In the genomic region with DNA sequence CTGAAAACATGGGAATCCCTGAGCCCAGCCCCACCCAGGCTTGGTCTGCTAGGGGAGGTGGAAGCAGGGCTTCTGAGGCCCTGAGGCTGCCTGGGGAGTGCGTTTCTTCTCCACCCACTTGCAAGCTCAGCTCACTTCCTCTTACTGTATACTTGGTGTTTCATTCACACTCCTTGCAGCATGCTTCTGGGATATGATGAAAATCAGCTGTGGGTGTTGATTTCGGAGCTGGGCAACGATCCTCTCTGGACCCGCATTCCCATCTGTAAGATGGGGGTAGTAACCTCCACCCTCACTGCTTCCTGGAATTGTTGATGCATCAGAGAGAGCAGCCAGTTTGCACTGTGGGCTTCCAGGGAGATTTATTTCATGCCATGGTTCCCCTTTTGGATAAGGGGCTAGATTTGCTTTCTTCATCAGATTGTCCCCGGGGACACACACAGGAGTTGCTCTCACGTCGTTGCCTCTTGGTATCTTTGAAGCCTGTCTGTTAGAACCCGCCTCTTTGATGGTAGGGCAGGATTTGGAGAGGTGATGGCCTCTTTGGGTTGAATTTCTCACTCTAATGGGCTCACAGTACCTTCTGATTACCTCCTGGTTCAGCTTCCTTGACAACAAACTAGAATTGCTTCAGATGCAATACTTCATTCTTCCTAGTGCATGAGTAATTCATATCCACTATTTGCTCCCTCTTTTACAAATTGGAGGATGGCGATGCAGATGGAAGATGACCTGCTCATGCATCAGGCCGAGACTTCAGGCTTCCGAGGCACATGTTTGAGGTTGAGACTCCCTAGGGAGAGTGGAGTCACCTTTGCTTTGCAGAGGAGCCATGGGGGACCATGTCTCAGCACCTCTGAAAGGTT, we compare ENCODE assay signal across 2 cellular contexts.
TF ChIP-seq lines count a peak whose summit lies in the region.

No MANE protein-coding gene starts in this region.

TF ChIP-seq in GM23338, 12 proteins besides CTCF, POLR2A, EP300 and RAD21 (continued from another document):
- no peak for TF ChIP-seq REST (IDR thresholded peaks at IDR 0.05; ENCODE audit: unreplicated experiment)
- no peak for TF ChIP-seq ZNF114 (CRISPR knock-in tag; IDR thresholded peaks at IDR 0.05)
- no peak for TF ChIP-seq EZH2phosphoT487 (IDR thresholded peaks at IDR 0.05; ENCODE audit: unreplicated experiment)
- no peak for TF ChIP-seq NANOG (IDR thresholded peaks at IDR 0.05; ENCODE audit: borderline replicate concordance)
- TF ChIP-seq EZH2 (IDR thresholded peaks at IDR 0.05; ENCODE audit: low read depth, unreplicated experiment) = no peak

TF ChIP-seq in WTC11, 78 proteins besides CTCF, POLR2A, EP300 and RAD21 (continued from another document):
- TF ChIP-seq, protein P1, sequence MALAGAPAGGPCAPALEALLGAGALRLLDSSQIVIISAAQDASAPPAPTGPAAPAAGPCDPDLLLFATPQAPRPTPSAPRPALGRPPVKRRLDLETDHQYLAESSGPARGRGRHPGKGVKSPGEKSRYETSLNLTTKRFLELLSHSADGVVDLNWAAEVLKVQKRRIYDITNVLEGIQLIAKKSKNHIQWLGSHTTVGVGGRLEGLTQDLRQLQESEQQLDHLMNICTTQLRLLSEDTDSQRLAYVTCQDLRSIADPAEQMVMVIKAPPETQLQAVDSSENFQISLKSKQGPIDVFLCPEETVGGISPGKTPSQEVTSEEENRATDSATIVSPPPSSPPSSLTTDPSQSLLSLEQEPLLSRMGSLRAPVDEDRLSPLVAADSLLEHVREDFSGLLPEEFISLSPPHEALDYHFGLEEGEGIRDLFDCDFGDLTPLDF (CRISPR knock-in tag; IDR thresholded peaks at IDR 0.05) = no peak
- TF ChIP-seq KAT7 (CRISPR knock-in tag; IDR thresholded peaks at IDR 0.05; ENCODE audit: borderline replicate concordance) = no peak
- TF ChIP-seq, protein P2, sequence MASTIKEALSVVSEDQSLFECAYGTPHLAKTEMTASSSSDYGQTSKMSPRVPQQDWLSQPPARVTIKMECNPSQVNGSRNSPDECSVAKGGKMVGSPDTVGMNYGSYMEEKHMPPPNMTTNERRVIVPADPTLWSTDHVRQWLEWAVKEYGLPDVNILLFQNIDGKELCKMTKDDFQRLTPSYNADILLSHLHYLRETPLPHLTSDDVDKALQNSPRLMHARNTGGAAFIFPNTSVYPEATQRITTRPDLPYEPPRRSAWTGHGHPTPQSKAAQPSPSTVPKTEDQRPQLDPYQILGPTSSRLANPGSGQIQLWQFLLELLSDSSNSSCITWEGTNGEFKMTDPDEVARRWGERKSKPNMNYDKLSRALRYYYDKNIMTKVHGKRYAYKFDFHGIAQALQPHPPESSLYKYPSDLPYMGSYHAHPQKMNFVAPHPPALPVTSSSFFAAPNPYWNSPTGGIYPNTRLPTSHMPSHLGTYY (CRISPR knock-in tag; IDR thresholded peaks at IDR 0.05) = no peak
- TF ChIP-seq, protein P3, sequence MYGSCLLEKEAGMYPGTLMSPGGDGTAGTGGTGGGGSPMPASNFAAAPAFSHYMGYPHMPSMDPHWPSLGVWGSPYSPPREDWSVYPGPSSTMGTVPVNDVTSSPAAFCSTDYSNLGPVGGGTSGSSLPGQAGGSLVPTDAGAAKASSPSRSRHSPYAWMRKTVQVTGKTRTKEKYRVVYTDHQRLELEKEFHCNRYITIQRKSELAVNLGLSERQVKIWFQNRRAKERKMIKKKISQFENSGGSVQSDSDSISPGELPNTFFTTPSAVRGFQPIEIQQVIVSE (CRISPR knock-in tag; IDR thresholded peaks at IDR 0.05; ENCODE audit: borderline replicate concordance) = no peak
- TF ChIP-seq GABPB1 (CRISPR knock-in tag; IDR thresholded peaks at IDR 0.05) = no peak
- TF ChIP-seq SP1 (CRISPR knock-in tag; conservative IDR thresholded peaks at IDR 0.05) = no peak
- TF ChIP-seq, protein P4, sequence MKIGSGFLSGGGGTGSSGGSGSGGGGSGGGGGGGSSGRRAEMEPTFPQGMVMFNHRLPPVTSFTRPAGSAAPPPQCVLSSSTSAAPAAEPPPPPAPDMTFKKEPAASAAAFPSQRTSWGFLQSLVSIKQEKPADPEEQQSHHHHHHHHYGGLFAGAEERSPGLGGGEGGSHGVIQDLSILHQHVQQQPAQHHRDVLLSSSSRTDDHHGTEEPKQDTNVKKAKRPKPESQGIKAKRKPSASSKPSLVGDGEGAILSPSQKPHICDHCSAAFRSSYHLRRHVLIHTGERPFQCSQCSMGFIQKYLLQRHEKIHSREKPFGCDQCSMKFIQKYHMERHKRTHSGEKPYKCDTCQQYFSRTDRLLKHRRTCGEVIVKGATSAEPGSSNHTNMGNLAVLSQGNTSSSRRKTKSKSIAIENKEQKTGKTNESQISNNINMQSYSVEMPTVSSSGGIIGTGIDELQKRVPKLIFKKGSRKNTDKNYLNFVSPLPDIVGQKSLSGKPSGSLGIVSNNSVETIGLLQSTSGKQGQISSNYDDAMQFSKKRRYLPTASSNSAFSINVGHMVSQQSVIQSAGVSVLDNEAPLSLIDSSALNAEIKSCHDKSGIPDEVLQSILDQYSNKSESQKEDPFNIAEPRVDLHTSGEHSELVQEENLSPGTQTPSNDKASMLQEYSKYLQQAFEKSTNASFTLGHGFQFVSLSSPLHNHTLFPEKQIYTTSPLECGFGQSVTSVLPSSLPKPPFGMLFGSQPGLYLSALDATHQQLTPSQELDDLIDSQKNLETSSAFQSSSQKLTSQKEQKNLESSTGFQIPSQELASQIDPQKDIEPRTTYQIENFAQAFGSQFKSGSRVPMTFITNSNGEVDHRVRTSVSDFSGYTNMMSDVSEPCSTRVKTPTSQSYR (CRISPR knock-in tag; IDR thresholded peaks at IDR 0.05) = no peak
- TF ChIP-seq NR2C2 (CRISPR knock-in tag; IDR thresholded peaks at IDR 0.05) = no peak
- TF ChIP-seq SOX15 (CRISPR knock-in tag; IDR thresholded peaks at IDR 0.05) = no peak
- no peak for TF ChIP-seq ZNF671 (CRISPR knock-in tag; IDR thresholded peaks at IDR 0.05)
- no peak for TF ChIP-seq PRRX2 (CRISPR knock-in tag; IDR thresholded peaks at IDR 0.05)
TF ChIP-seq in WTC11: peak in this region for 0.
